ENCODE assay signal across 1 cellular context in genomic region chr1:63955746-63956145, GRCh38.
TF ChIP-seq lines count a peak whose summit lies in the region.

No MANE protein-coding gene starts in this region.

TF ChIP-seq in IMR-90, 13 proteins besides CTCF, POLR2A, EP300 and RAD21 (continued from another document):
- TF ChIP-seq ELK1 (IDR thresholded peaks at IDR 0.05; ENCODE audit: borderline replicate concordance, low read depth, low read length): no peak
